Comparison of ENCODE assay signal across 16 cellular contexts in the genomic region with DNA sequence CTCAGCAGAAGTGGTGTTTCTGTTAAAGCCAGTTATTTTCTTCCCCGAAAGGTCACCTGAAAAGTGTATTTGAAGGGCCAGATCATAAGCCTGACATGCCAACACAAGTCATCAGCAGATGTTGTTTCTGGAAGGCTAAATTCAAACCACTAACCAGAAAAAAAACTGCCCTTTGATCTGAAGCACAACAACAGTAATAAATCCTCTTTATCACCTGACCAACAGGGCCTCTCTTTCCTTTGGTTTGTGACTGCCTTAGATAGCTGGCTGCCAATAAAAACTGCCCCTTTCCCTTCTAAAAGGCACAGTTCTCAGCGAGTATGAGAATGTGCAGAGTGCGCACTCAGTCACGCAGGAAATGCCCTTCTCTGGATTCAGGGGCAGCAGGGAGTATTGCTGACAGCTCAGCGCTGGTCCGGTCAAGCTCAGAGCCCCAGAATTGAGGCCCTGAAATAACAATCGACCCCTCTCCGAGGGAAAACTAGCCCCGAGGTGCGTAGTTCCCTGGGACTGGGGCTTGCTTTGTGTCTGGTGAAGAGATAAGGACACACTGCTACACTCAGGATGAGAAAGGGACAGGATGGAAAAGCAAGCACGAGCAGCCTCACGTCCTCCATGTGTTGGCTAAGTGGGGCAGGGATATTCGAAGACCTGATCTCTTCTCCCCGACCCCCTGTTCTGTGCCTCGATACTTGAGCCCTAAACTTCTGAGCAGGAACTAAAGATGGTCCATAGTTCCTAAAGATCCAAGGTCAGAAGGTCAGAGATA.
DNase-seq lines count a peak whose midpoint lies in the region; ATAC-seq, FAIRE-seq and TF ChIP-seq lines count a peak whose summit lies in the region.
"Had no signal": no experiment of that assay in that cellular context is flagged by ENCODE, and none has a peak within 500 bp of the region (broad histone marks: within the 10 kb centered on the region; RNA-seq: fewer than 3 reads in every experiment).

No MANE protein-coding gene starts in this region.

- H3K4me3 ChIP-seq in HEK293 (ENCODE audit: low read depth, low read length) = no peak overlapping the region
- H3K4me3 ChIP-seq: BLaER1, GM23248, K562, tibial nerve had no signal

- peaks cover 10% of the 10 kb centered on the region for H3K4me1 ChIP-seq in HEK293 (ENCODE audit: control insufficient read depth, insufficient read depth, low read length)
- H3K4me1 ChIP-seq: BLaER1, parathyroid adenoma had no signal

- FAIRE-seq in GM12892 (lab: Jason Lieb, UNC) = no peak
- FAIRE-seq: endometrium, K562 had no signal

- peak; percentile 75 for DNase-seq in astrocyte of the hippocampus (ENCODE audit: low read depth, low spot score)
- DNase-seq in kidney glomerular epithelial cell (lab: John Stamatoyannopoulos, UW) = peak; percentile 94
- DNase-seq in sciatic nerve (ENCODE audit: low spot score) = no peak
- DNase-seq in NCI-H2081 (lab: John Stamatoyannopoulos, UW) = no peak
- DNase-seq in GM20000 (ENCODE audit: low spot score) = no peak
- DNase-seq in GM12892 (ENCODE audit: insufficient read length) = no peak
- DNase-seq: activated CD8-positive, alpha-beta memory T cell treated with anti-CD3 and anti-CD28 coated beads, Interleukin-2, amount 10 ng/mL, durations not matched to agents 7 days and 5 days; T-helper 2 cell had no signal

- peak; percentile 93 for ATAC-seq in sciatic nerve
- ATAC-seq in HG02763 (IDR thresholded peaks at IDR 0.05; ENCODE audit: unreplicated experiment) = no peak
- ATAC-seq: activated CD8-positive, alpha-beta memory T cell treated with anti-CD3 and anti-CD28 coated beads, Interleukin-2, amount 10 ng/mL, durations not matched to agents 7 days and 5 days; K562 had no signal

- no peak for TF ChIP-seq POLR2A in GM12892 (IDR thresholded peaks at IDR 0.05; ENCODE audit: low read depth, low read length)

- no peaks in the 10 kb centered on the region for H3K36me3 ChIP-seq in HEK293 (ENCODE audit: control insufficient read depth in 2 of 2, insufficient read depth in 1 of 2, low read length in 2 of 2)
- H3K36me3 ChIP-seq: BLaER1, tibial nerve had no signal

- peak overlapping the region; percentile 47; the same call in 1 of the 2 replicates for H3K27ac ChIP-seq in HEK293 (ENCODE audit: extremely low read depth, low read depth, low read length)
- H3K27ac ChIP-seq: BLaER1, GM23248, parathyroid adenoma had no signal

- intact Hi-C loops in sciatic nerve (cut with DNase I) = no loop called here

- no peak for TF ChIP-seq CTCF in HEK293 (tag by site-specific recombination; IDR thresholded peaks at IDR 0.05)
- TF ChIP-seq CTCF in GM20000 (IDR thresholded peaks at IDR 0.05; ENCODE audit: extremely low read depth, missing control alignments) = no peak

- H3K9me3 ChIP-seq in HEK293 (ENCODE audit: control insufficient read depth, insufficient read depth, low read depth, low read length) = no peaks in the 10 kb centered on the region
- H3K9me3 ChIP-seq: BLaER1, tibial nerve had no signal

- POLR2A ChIA-PET in HEK293 (lab: Yijun Ruan, JAX) = no interaction called here

- CTCF ChIA-PET in HEK293 (lab: Yijun Ruan, JAX) = interaction anchor here (0.6 to 2.8 kb wide), 4 partner anchors 11 to 315 kb away, joined by 3 to 14 read pairs (median 4); no protein-coding TSS in a partner anchor

TF ChIP-seq in HEK293, 187 proteins besides CTCF, POLR2A, EP300 and RAD21:
- TF ChIP-seq ZXDB (tag by site-specific recombination; IDR thresholded peaks at IDR 0.05) (peak; percentile 73), FEZF1 (tag by site-specific recombination; IDR thresholded peaks at IDR 0.05) (peak; percentile 77), ZFP69B (tag by site-specific recombination; IDR thresholded peaks at IDR 0.05) (no peak), ZNF366 (tag by site-specific recombination; conservative IDR thresholded peaks at IDR 0.05) (no peak), TRIM28 (IDR thresholded peaks at IDR 0.05; ENCODE audit: borderline replicate concordance, low read length) (peak; percentile 63; the same call in 1 of the 2 replicates), ZNF530 (tag by site-specific recombination; IDR thresholded peaks at IDR 0.05; ENCODE audit: low read depth) (peak; percentile 93), TCF7L2 (IDR thresholded peaks at IDR 0.05; ENCODE audit: borderline replicate concordance, low read depth, low read length) (peak; percentile 89), ZNF621 (tag by site-specific recombination; IDR thresholded peaks at IDR 0.05) (no peak), ZNF335 (tag by site-specific recombination; conservative IDR thresholded peaks at IDR 0.05) (peak; percentile 31; the same call in 1 of the 2 replicates), ZNF843 (tag by site-specific recombination; IDR thresholded peaks at IDR 0.05) (0 out of 2 replicates have a peak, but pooled peaks have one; percentile 24), BCL11B (tag by site-specific recombination; IDR thresholded peaks at IDR 0.05; ENCODE audit: low read depth) (no peak)
- TF ChIP-seq, protein P1, sequence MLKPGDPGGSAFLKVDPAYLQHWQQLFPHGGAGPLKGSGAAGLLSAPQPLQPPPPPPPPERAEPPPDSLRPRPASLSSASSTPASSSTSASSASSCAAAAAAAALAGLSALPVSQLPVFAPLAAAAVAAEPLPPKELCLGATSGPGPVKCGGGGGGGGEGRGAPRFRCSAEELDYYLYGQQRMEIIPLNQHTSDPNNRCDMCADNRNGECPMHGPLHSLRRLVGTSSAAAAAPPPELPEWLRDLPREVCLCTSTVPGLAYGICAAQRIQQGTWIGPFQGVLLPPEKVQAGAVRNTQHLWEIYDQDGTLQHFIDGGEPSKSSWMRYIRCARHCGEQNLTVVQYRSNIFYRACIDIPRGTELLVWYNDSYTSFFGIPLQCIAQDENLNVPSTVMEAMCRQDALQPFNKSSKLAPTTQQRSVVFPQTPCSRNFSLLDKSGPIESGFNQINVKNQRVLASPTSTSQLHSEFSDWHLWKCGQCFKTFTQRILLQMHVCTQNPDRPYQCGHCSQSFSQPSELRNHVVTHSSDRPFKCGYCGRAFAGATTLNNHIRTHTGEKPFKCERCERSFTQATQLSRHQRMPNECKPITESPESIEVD (tag by site-specific recombination; IDR thresholded peaks at IDR 0.05) = 0 out of 2 replicates have a peak, but pooled peaks have one; percentile 25

Comparison
In these comparisons a context has a peak if more than half of its experiments do, and no peak if none do; other contexts are left out.
1. DNase-seq: peak in astrocyte of the hippocampus (single experiment) and kidney glomerular epithelial cell (single experiment); none in sciatic nerve (single experiment), NCI-H2081 (0 of 2), GM20000 (single experiment) and GM12892 (single experiment).